ENCODE assay signal across 21 cellular contexts in genomic region chr17:80212109-80212508, GRCh38. TPM values are rescaled to one million over a fixed set of nuclear protein-coding genes. Genes with fewer than 3 reads are reported as not detected.
"Had no signal": no experiment of that assay in that cellular context is flagged by ENCODE, and none has a peak within 500 bp of the region (broad histone marks: within the 10 kb centered on the region; RNA-seq: fewer than 3 reads in every experiment).

No MANE protein-coding gene starts in this region.

- DNase-seq: activated CD4-positive, alpha-beta T cell treated with anti-CD3 and anti-CD28 coated beads for 1 hour; activated CD4-positive, alpha-beta T cell treated with anti-CD3 and anti-CD28 coated beads, Interleukin-2, amount 50 U/mL, for 1 hour; activated CD8-positive, alpha-beta T cell treated with anti-CD3 and anti-CD28 coated beads, Interleukin-2, amount 10 ng/mL, durations not matched to agents 7 days and 5 days; activated gamma-delta T cell treated with Interleukin-2 at 50 U/mL for 16 hours; anterior cingulate cortex; body of pancreas; dermis blood vessel endothelial cell; effector CD8-positive, alpha-beta T cell; foreskin keratinocyte; naive B cell; small intestine; stimulated activated CD4-positive, alpha-beta T cell treated with anti-CD3 and anti-CD28 coated beads, Interleukin-2, amount 100 ng/mL, for 24 hours; stomach; uterus had no signal

- H3K4me3 ChIP-seq: body of pancreas, cardiac muscle cell, lung, stomach, suprapubic skin, tibial nerve, uterus had no signal

- FAIRE-seq: small intestine had no signal

- H3K27me3 ChIP-seq: body of pancreas, cardiac muscle cell, foreskin keratinocyte, stomach, suprapubic skin, tibial nerve, uterus had no signal

- H3K27ac ChIP-seq: body of pancreas, cardiac muscle cell, foreskin keratinocyte, stomach, suprapubic skin, tibial nerve, uterus had no signal

- H3K36me3 ChIP-seq: uterus had no signal

- H3K4me1 ChIP-seq: body of pancreas, foreskin keratinocyte, suprapubic skin, tibial nerve, uterus had no signal

- H3K9me3 ChIP-seq: body of pancreas, stomach, suprapubic skin, tibial nerve, uterus had no signal

RNA-seq across cellular contexts. Expression of gene CARD14, which starts 42.3 kb away (rescaled TPM):
- total RNA-seq: activated CD8-positive, alpha-beta T cell treated with anti-CD3 and anti-CD28 coated beads, Interleukin-2, amount 10 ng/mL, durations not matched to agents 7 days and 5 days; activated T-helper 1 cell treated with anti-CD3 and anti-CD28 coated beads, Interleukin-12 subunit alpha, Interleukin-12 subunit beta, Interleukin-2, Interleukin-4 antibody, amounts not matched to agents 30 ng/mL and 10 ng/mL and 1 ng/mL, durations not matched to agents 14 hours and 24 hours and 36 hours; body of pancreas; kidney epithelial cell; mesenteric fat pad had no signal
